In genomic region chr13:27830010-27830409, GRCh38 we compare ENCODE assay signal across 8 cellular contexts. TPM values are rescaled to one million over a fixed set of nuclear protein-coding genes. Genes with fewer than 3 reads are reported as not detected.
DNase-seq lines count a peak whose midpoint lies in the region; ATAC-seq, FAIRE-seq and TF ChIP-seq lines count a peak whose summit lies in the region.

No MANE protein-coding gene starts in this region.

- no peak for FAIRE-seq in small intestine (lab: Jason Lieb, UNC)

- no peak overlapping the region for H2AFZ ChIP-seq in SK-N-SH (ENCODE audit: low read depth)

- no peaks in the 10 kb centered on the region for H3K36me3 ChIP-seq in SK-N-SH (replicated peaks in 1 of 2; ENCODE audit: control insufficient read depth in 1 of 2, insufficient read depth in 2 of 2, low read length in 1 of 2)
- no peaks in the 10 kb centered on the region for H3K36me3 ChIP-seq in small intestine (ENCODE audit: control insufficient read depth in 2 of 2, insufficient read depth in 2 of 2, low read length in 2 of 2)

- no peaks in the 10 kb centered on the region for H3K9me3 ChIP-seq in SK-N-SH
- H3K9me3 ChIP-seq in small intestine (ENCODE audit: control insufficient read depth, low read depth) = no peaks in the 10 kb centered on the region

- TF ChIP-seq CTCF in GM12874 (IDR thresholded peaks at IDR 0.05; ENCODE audit: insufficient read depth, low read depth, low read length) (peak; percentile 99), SK-N-SH (IDR thresholded peaks at IDR 0.05) (peak; percentile 86)

- intact Hi-C loops in left ventricle myocardium superior (cut with micrococcal nuclease) = no loop called here

- peak; percentile 49 for TF ChIP-seq RAD21 in SK-N-SH (IDR thresholded peaks at IDR 0.05; ENCODE audit: low read length)

- 3% methylated on average over 6 of the region's 25 CpGs for WGBS in SK-N-SH (ENCODE audit: low lambda C conversion rate)
- whole genome bisulfite sequencing in small intestine, 3 donors = 0 to 2% (median 1%) methylated on average over 25 of the region's 25 CpGs

- CTCF ChIA-PET in SK-N-SH (lab: Yijun Ruan, JAX) = interaction anchor here (0.6 to 10.6 kb wide), 39 partner anchors 9 to 879 kb away, joined by 3 to 207 read pairs (median 5); partner anchors contain the start of genes CDX2 and URAD

- peak; percentile 75 for ATAC-seq in HG03354 (IDR thresholded peaks at IDR 0.05; ENCODE audit: poor library complexity, severe bottlenecking, unreplicated experiment)
- peak; percentile 86 to 95 for ATAC-seq in activated naive CD4-positive, alpha-beta T cell treated with anti-CD3 and anti-CD28 coated beads, Interleukin-2, amount 50 U/mL, for 72 hours
- peak; percentile 83 for ATAC-seq in left ventricle myocardium superior
- no peak for ATAC-seq in HG03571 (IDR thresholded peaks at IDR 0.05; ENCODE audit: unreplicated experiment)

- H3K9me2 ChIP-seq in SK-N-SH = no peaks in the 10 kb centered on the region

- no peaks in the 10 kb centered on the region for H3K9me3 Mint-ChIP-seq in activated naive CD4-positive, alpha-beta T cell treated with anti-CD3 and anti-CD28 coated beads, Interleukin-2, amount 50 U/mL, for 72 hours

- DNase-seq in SK-N-SH (peak; percentile 86), left ventricle myocardium superior (peak; percentile 78), small intestine (peak; percentile 74), middle frontal gyrus (ENCODE audit: extremely low spot score, low spot score) (no peak)
- peak; percentile 65 to 83 for DNase-seq in activated naive CD4-positive, alpha-beta T cell treated with anti-CD3 and anti-CD28 coated beads, Interleukin-2, amount 50 U/mL, for 72 hours (ENCODE audit: low spot score in 2 of 2)

- no peaks in the 10 kb centered on the region for H4K20me1 ChIP-seq in SK-N-SH (ENCODE audit: insufficient read depth)

- no peak overlapping the region for H3K9ac ChIP-seq in SK-N-SH

- no peaks in the 10 kb centered on the region for H3K79me2 ChIP-seq in SK-N-SH (ENCODE audit: insufficient read depth)

- H3K27ac ChIP-seq in SK-N-SH (ENCODE audit: low read depth in 2 of 2, low read length in 1 of 2) (no peak overlapping the region), small intestine (ENCODE audit: low read depth in 1 of 2, low read length in 1 of 2) (peak overlapping the region in 1 of 2 donors; percentile 14)

- H3K4me1 ChIP-seq in SK-N-SH (ENCODE audit: control insufficient read depth in 1 of 2, insufficient read depth in 2 of 2, low read depth in 1 of 2, low read length in 1 of 2) (peaks cover 0 to 2% of the 10 kb centered on the region in 2 experiments; a peak in 1 of 4 replicates), small intestine (ENCODE audit: control insufficient read depth in 2 of 2, insufficient read depth in 1 of 2, low read depth in 1 of 2, low read length in 1 of 2) (peaks cover 0 to 2% of the 10 kb centered on the region in 2 donors)

- H3K27ac Mint-ChIP-seq in activated naive CD4-positive, alpha-beta T cell treated with anti-CD3 and anti-CD28 coated beads, Interleukin-2, amount 50 U/mL, for 72 hours = no peak overlapping the region

- no peaks in the 10 kb centered on the region for H3K36me3 Mint-ChIP-seq in activated naive CD4-positive, alpha-beta T cell treated with anti-CD3 and anti-CD28 coated beads, Interleukin-2, amount 50 U/mL, for 72 hours

- H3F3A ChIP-seq in SK-N-SH (replicated peaks; ENCODE audit: insufficient read depth) = no peaks in the 10 kb centered on the region

- peak overlapping the region; percentile 60 for H3K4me2 ChIP-seq in SK-N-SH

- H3K4me3 ChIP-seq in SK-N-SH (ENCODE audit: low read depth in 2 of 2, low read length in 1 of 2) (peak overlapping the region; percentile 29 to 57), small intestine (ENCODE audit: low read depth in 1 of 2, low read length in 2 of 2) (peak overlapping the region in 1 of 2 donors; percentile 45)

- H3K27me3 ChIP-seq in SK-N-SH (ENCODE audit: insufficient read depth) (peaks cover 48% of the 10 kb centered on the region), small intestine (ENCODE audit: control insufficient read depth in 2 of 2, insufficient read depth in 2 of 2, low read length in 2 of 2) (no peaks in the 10 kb centered on the region)

- POLR2A ChIA-PET in SK-N-SH (lab: Yijun Ruan, JAX) = no interaction called here

- TF ChIP-seq EP300 in SK-N-SH (IDR thresholded peaks at IDR 0.05; ENCODE audit: borderline replicate concordance in 1 of 2, low read depth in 1 of 2, low read length in 1 of 2) = no peak

TF ChIP-seq in SK-N-SH, 30 proteins besides CTCF, POLR2A, EP300 and RAD21:
- TF ChIP-seq SMC3 (IDR thresholded peaks at IDR 0.05; ENCODE audit: low read depth, low read length) (peak; percentile 68), RCOR1 (IDR thresholded peaks at IDR 0.05; ENCODE audit: low read length) (no peak), GATA2 (CRISPR knock-in tag; IDR thresholded peaks at IDR 0.05) (no peak), YY1 (IDR thresholded peaks at IDR 0.05; ENCODE audit: low read depth) (no peak), JUND (IDR thresholded peaks at IDR 0.05) (no peak)

RNA-seq across cellular contexts. Expression of gene GSX1, which starts 37.7 kb away (rescaled TPM):
- not detected in 2 replicates for polyA plus RNA-seq in SK-N-SH (2012; rRNA removed)
- not detected in 2 replicates for polyA plus RNA-seq in SK-N-SH (2012; cell fraction: cytosol; rRNA removed)
- not detected in 2 replicates for polyA plus RNA-seq in SK-N-SH (2012; cell fraction: nucleus; rRNA removed)
- total RNA-seq in activated naive CD4-positive, alpha-beta T cell treated with anti-CD3 and anti-CD28 coated beads, Interleukin-2, amount 50 U/mL, for 72 hours = not detected
- not detected for total RNA-seq in left ventricle myocardium superior
- not detected for polyA plus RNA-seq in small intestine
